ENCODE assay signal across 9 cellular contexts in the genomic region with DNA sequence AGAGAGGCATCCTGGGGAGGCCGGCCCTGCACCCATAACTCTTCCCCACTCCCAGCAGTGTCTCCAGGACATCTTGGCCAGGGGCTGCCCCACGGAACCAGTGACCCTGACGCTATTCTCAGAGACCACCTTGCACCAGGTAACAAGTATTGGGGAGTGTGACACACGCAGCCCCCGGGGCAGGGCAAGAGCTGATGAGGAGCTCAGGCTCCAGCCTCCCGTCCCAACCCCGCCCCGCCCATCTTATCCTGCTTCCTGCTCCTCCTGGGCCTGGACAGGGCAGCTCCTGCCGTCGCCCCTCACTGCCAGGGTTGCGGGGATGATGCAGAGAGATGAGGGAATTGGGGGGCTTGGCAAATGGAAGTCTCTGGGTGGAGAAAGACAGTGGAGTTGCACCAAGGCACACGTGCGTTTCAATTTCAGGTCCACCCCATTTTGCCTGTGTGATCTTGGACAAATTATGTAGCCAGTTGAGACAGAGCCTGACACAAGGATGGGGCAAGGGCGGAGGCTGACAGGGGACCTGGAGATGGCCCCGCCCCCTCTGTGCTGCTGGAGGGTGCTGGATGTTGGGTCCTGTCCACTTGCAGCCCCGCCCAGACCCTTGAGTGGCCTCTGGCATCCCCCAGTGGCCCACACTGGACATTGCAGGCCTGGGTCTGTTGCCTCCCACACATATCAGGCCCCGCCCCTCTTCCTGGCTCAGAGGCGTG. TPM values are rescaled to one million over a fixed set of nuclear protein-coding genes. Genes with fewer than 3 reads are reported as not detected.
A peak's percentile ranks its signal among the peaks of the same experiment; 100 is the strongest.
DNase-seq lines count a peak whose midpoint lies in the region; ATAC-seq, FAIRE-seq and TF ChIP-seq lines count a peak whose summit lies in the region.
"Had no signal": no experiment of that assay in that cellular context is flagged by ENCODE, and none has a peak within 500 bp of the region (broad histone marks: within the 10 kb centered on the region; RNA-seq: fewer than 3 reads in every experiment).

No MANE protein-coding gene starts in this region.

- H3K4me3 ChIP-seq in H1 (ENCODE audit: extremely low read depth in 1 of 4, insufficient read depth in 2 of 4, low read depth in 3 of 4, low read length in 4 of 4), result no peak overlapping the region

- no peak overlapping the region for H3K14ac ChIP-seq in H1 (ENCODE audit: insufficient read length)

- no peaks in the 10 kb centered on the region for H3K36me3 Mint-ChIP-seq in activated CD4-positive, alpha-beta T cell treated with anti-CD3 and anti-CD28 coated beads, Interleukin-2, amount 10 ng/mL, durations not matched to agents 7 days and 5 days (ENCODE audit: low read depth)
- H3K36me3 Mint-ChIP-seq: activated naive CD8-positive, alpha-beta T cell had no signal

- ATAC-seq in GM18858 (IDR thresholded peaks at IDR 0.05; ENCODE audit: unreplicated experiment), result no peak

- H3K23me2 ChIP-seq in H1 (ENCODE audit: low read depth, low read length), result no peaks in the 10 kb centered on the region

- no peak overlapping the region for H3K4ac ChIP-seq in H1 (replicated peaks; ENCODE audit: insufficient read length, low read depth, low read length)

- peak; percentile 17 for DNase-seq in DMS153 treated with DMSO at 0.1 percent for 48 hours (lab: John Stamatoyannopoulos, UW; ENCODE audit: unreplicated experiment)
- DNase-seq in HEK293T (ENCODE audit: extremely low spot score), result peak; percentile 92
- peak; percentile 42 for DNase-seq in NCI-H446 treated with DMSO at 0.1 percent for 48 hours (lab: John Stamatoyannopoulos, UW)
- peak; percentile 48 for DNase-seq in activated CD4-positive, alpha-beta T cell treated with anti-CD3 and anti-CD28 coated beads, Interleukin-2, amount 10 ng/mL, durations not matched to agents 7 days and 5 days
- DNase-seq in H1 (ENCODE audit: low read depth in 1 of 2, low spot score in 2 of 2), result peak; percentile 85 to 95
- DNase-seq in medulla oblongata (ENCODE audit: extremely low spot score), result peak; percentile 84
- peak; percentile 20 for DNase-seq in stimulated activated CD8-positive, alpha-beta memory T cell treated with anti-CD3 and anti-CD28 coated beads, Interleukin-7, amount 100 ng/mL, for 24 hours (ENCODE audit: low read depth)

- peaks cover 7% of the 10 kb centered on the region for H3K27me3 Mint-ChIP-seq in activated CD4-positive, alpha-beta T cell treated with anti-CD3 and anti-CD28 coated beads, Interleukin-2, amount 10 ng/mL, durations not matched to agents 7 days and 5 days

- no peak overlapping the region for H2AFZ ChIP-seq in H1 (ENCODE audit: low read length)

- H3K4me3 Mint-ChIP-seq in activated CD4-positive, alpha-beta T cell treated with anti-CD3 and anti-CD28 coated beads, Interleukin-2, amount 10 ng/mL, durations not matched to agents 7 days and 5 days, result no peak overlapping the region
- H3K4me3 Mint-ChIP-seq: activated naive CD8-positive, alpha-beta T cell had no signal

- no peak for TF ChIP-seq EP300 in H1 (IDR thresholded peaks at IDR 0.05; ENCODE audit: borderline replicate concordance in 1 of 2, low read depth in 2 of 2, low read length in 2 of 2)

- H3K4me1 ChIP-seq in H1 (replicated peaks in 1 of 4; ENCODE audit: control insufficient read depth in 3 of 4, insufficient read depth in 4 of 4, low read length in 3 of 4), result peaks cover 0 to 14% (median 4%) of the 10 kb centered on the region in 4 experiments; a peak in 6 of 7 replicates

- no peaks in the 10 kb centered on the region for H3K9me3 Mint-ChIP-seq in activated CD4-positive, alpha-beta T cell treated with anti-CD3 and anti-CD28 coated beads, Interleukin-2, amount 10 ng/mL, durations not matched to agents 7 days and 5 days

- H3K79me2 ChIP-seq in H1 (ENCODE audit: control insufficient read depth in 1 of 2, insufficient read depth in 2 of 2, low read length in 2 of 2), result no peaks in the 10 kb centered on the region

- no peak overlapping the region for H4K91ac ChIP-seq in H1 (replicated peaks; ENCODE audit: insufficient read length, low read length)

- H3K23ac ChIP-seq in H1 (ENCODE audit: insufficient read length), result no peak overlapping the region

- no peaks in the 10 kb centered on the region for H3K79me1 ChIP-seq in H1 (ENCODE audit: low read depth, low read length)

- peaks cover 2% of the 10 kb centered on the region for H3K4me1 Mint-ChIP-seq in activated CD4-positive, alpha-beta T cell treated with anti-CD3 and anti-CD28 coated beads, Interleukin-2, amount 10 ng/mL, durations not matched to agents 7 days and 5 days

- H3K18ac ChIP-seq in H1 (ENCODE audit: extremely low read depth, low read length), result no peak overlapping the region

- no peak for TF ChIP-seq POLR2A in H1 (IDR thresholded peaks at IDR 0.05; ENCODE audit: control extremely low read depth in 1 of 2, low read depth in 2 of 2, low read length in 2 of 2)

- no peak overlapping the region for H3K9ac ChIP-seq in H1 (replicated peaks in 1 of 4; ENCODE audit: extremely low read depth in 1 of 4, low read depth in 3 of 4, low read length in 3 of 4)

- no peak overlapping the region; a peak in 1 of 4 replicates for H3K4me2 ChIP-seq in H1 (ENCODE audit: insufficient read depth in 1 of 2, low read depth in 2 of 2, low read length in 2 of 2)

- no peak overlapping the region for H3K56ac ChIP-seq in H1 (replicated peaks; ENCODE audit: insufficient read length, low read depth, low read length)

- H2BK20ac ChIP-seq in H1 (ENCODE audit: low read length), result no peak overlapping the region

- no peaks in the 10 kb centered on the region for H3K36me3 ChIP-seq in H1 (ENCODE audit: control insufficient read depth in 2 of 4, insufficient read depth in 4 of 4, low read length in 3 of 4)

- no peak overlapping the region for H2BK15ac ChIP-seq in H1 (ENCODE audit: low read length)

- no peaks in the 10 kb centered on the region for H3K9me3 ChIP-seq in H1 (ENCODE audit: insufficient read depth in 2 of 2, low read depth in 1 of 2, low read length in 1 of 2)

- H2BK120ac ChIP-seq in H1 (replicated peaks; ENCODE audit: low read depth, low read length), result no peak overlapping the region

- no peak overlapping the region for H2AK5ac ChIP-seq in H1 (ENCODE audit: low read depth, low read length)

- no peak overlapping the region for H4K8ac ChIP-seq in H1 (ENCODE audit: extremely low read depth, insufficient read depth, low read length)

- H2BK12ac ChIP-seq in H1 (ENCODE audit: low read depth, low read length), result no peak overlapping the region

- H2BK5ac ChIP-seq in H1 (ENCODE audit: low read depth, low read length), result no peak overlapping the region

- peak; percentile 86 to 97 (median 90) for TF ChIP-seq CTCF in H1 (IDR thresholded peaks at IDR 0.05; ENCODE audit: control extremely low read depth in 1 of 3, insufficient read depth in 1 of 3, low read depth in 1 of 3, low read length in 3 of 3)

- no peak overlapping the region for H4K5ac ChIP-seq in H1 (ENCODE audit: insufficient read length, low read depth, low read length)

- H3K27ac ChIP-seq in H1 (ENCODE audit: low read depth, low read length), result no peak overlapping the region

- 64% methylated on average over 14 of the region's 18 CpGs; no CpG with 5 or more reads in 1 of the 2 experiments for WGBS in H1 (ENCODE audit: extremely low coverage in 1 of 2, insufficient coverage in 1 of 2, insufficient read length in 1 of 2, insufficient replicate concordance in 2 of 2, low coverage in 1 of 2, low lambda C conversion rate in 2 of 2, missing lambda C conversion rate in 1 of 2), 2 experiments

- TF ChIP-seq RAD21 in H1 (IDR thresholded peaks at IDR 0.05 in 1 of 2, conservative IDR thresholded peaks at IDR 0.05 in 1 of 2; ENCODE audit: low read depth in 2 of 2, low read length in 2 of 2), result peak; percentile 90 to 91

- no peak overlapping the region for H3K27ac Mint-ChIP-seq in activated CD4-positive, alpha-beta T cell treated with anti-CD3 and anti-CD28 coated beads, Interleukin-2, amount 10 ng/mL, durations not matched to agents 7 days and 5 days
- H3K27ac Mint-ChIP-seq: activated naive CD8-positive, alpha-beta T cell had no signal

- FAIRE-seq in H1 (lab: Jason Lieb, UNC), result peak; percentile 85

- CTCF ChIA-PET in HEK293T (lab: Yijun Ruan, JAX) (interaction anchor here (0.7 to 1.2 kb wide), 3 partner anchors 13 to 207 kb away, joined by 3 to 4 read pairs (median 3); no protein-coding TSS in a partner anchor), H1 (lab: Charles Lee; ENCODE audit: partially characterized antibody) (interaction anchor here (0.6 to 4.8 kb wide), 24 partner anchors 8 to 233 kb away, joined by 3 to 41 read pairs (median 4); partner anchors contain the start of genes CLCNKA, HSPB7 and SRARP)
- CTCF ChIA-PET in activated CD4-positive, alpha-beta T cell treated with anti-CD3 and anti-CD28 coated beads, Interleukin-2, amount 10 ng/mL, durations not matched to agents 7 days and 5 days (lab: Charles Lee), result interaction anchor here (0.6 to 2.7 kb wide), 3 partner anchors 13 to 242 kb away, joined by 3 to 10 read pairs (median 6); no protein-coding TSS in a partner anchor

- POLR2A ChIA-PET in HEK293T (lab: Yijun Ruan, JAX) (no interaction called here), H1 (lab: Charles Lee; ENCODE audit: partially characterized antibody) (no interaction called here)
- POLR2A ChIA-PET in activated CD4-positive, alpha-beta T cell treated with anti-CD3 and anti-CD28 coated beads, Interleukin-2, amount 10 ng/mL, durations not matched to agents 7 days and 5 days (lab: Charles Lee), result no interaction called here

- no peaks in the 10 kb centered on the region; a peak in 2 of 7 replicates for H3K27me3 ChIP-seq in H1 (replicated peaks in 1 of 4; ENCODE audit: control insufficient read depth in 3 of 4, extremely low read depth in 1 of 4, insufficient read depth in 3 of 4, low read length in 3 of 4)

- H4K20me1 ChIP-seq in H1 (replicated peaks in 1 of 2; ENCODE audit: control insufficient read depth in 1 of 2, insufficient read depth in 2 of 2, low read length in 2 of 2), result no peaks in the 10 kb centered on the region

RNA-seq across cellular contexts. Expression of gene CLCNKA, which starts 10.7 kb away (rescaled TPM):
- total RNA-seq in activated CD4-positive, alpha-beta T cell treated with anti-CD3 and anti-CD28 coated beads, Interleukin-2, amount 10 ng/mL, durations not matched to agents 7 days and 5 days, result not detected
- total RNA-seq in H1 (2021; fragmentation: NEBNext Ultra II Directional; extraction: Animal tissue kit (Norgen Biotek cat#: 25700)), result 0.95 and 1.3 TPM in 2 replicates
- 2.0 and 3.9 TPM in 2 replicates for polyA plus RNA-seq in H1 (2011; rRNA removed)
- 2.8 TPM for polyA plus RNA-seq in H1 (2011; cell fraction: cytosol; rRNA removed)
- polyA plus RNA-seq in H1 (2011; cell fraction: nucleus; rRNA removed), result 22.4 TPM
- polyA plus RNA-seq in H1 (2012, experiment 1 of 2), result 0.77 to 2.4 TPM (median 0.99 TPM) in 4 replicates
- 0.42 TPM for polyA plus RNA-seq in H1 (2012, experiment 2 of 2)
- 1.6 TPM for polyA plus RNA-seq in H1 (2013, experiment 1 of 2)
- polyA plus RNA-seq in H1 (2013, experiment 2 of 2), result 1.5 TPM
- polyA minus RNA-seq in H1 (2011; rRNA and poly(A)+ RNA removed), result 0.80 and 1.0 TPM in 2 replicates
- polyA minus RNA-seq in H1 (2011; cell fraction: cytosol; rRNA and poly(A)+ RNA removed), result not detected
- 2.7 TPM for polyA minus RNA-seq in H1 (2011; cell fraction: nucleus; rRNA and poly(A)+ RNA removed)

RNA-seq across cellular contexts. Expression of gene CLCNKB, which starts 11.0 kb away (rescaled TPM):
- not detected for total RNA-seq in activated CD4-positive, alpha-beta T cell treated with anti-CD3 and anti-CD28 coated beads, Interleukin-2, amount 10 ng/mL, durations not matched to agents 7 days and 5 days
- 1.2 and 1.4 TPM in 2 replicates for total RNA-seq in H1 (2021; fragmentation: NEBNext Ultra II Directional; extraction: Animal tissue kit (Norgen Biotek cat#: 25700))
- polyA plus RNA-seq in H1 (2011; rRNA removed), result 3.5 and 5.7 TPM in 2 replicates
- polyA plus RNA-seq in H1 (2011; cell fraction: cytosol; rRNA removed), result 4.0 TPM
- polyA plus RNA-seq in H1 (2011; cell fraction: nucleus; rRNA removed), result 14.0 TPM
- polyA plus RNA-seq in H1 (2012, experiment 1 of 2), result 1.8 to 3.3 TPM (median 2.4 TPM) in 4 replicates
- polyA plus RNA-seq in H1 (2012, experiment 2 of 2), result 1.6 TPM
- 2.6 TPM for polyA plus RNA-seq in H1 (2013, experiment 1 of 2)
- 2.0 TPM for polyA plus RNA-seq in H1 (2013, experiment 2 of 2)
- polyA minus RNA-seq in H1 (2011; rRNA and poly(A)+ RNA removed), result 1.4 and 3.3 TPM in 2 replicates
- 1.8 TPM for polyA minus RNA-seq in H1 (2011; cell fraction: cytosol; rRNA and poly(A)+ RNA removed)
- polyA minus RNA-seq in H1 (2011; cell fraction: nucleus; rRNA and poly(A)+ RNA removed), result 2.1 TPM

RNA-seq across cellular contexts. Expression of gene HSPB7, which starts 14.7 kb away (rescaled TPM):
- total RNA-seq in activated CD4-positive, alpha-beta T cell treated with anti-CD3 and anti-CD28 coated beads, Interleukin-2, amount 10 ng/mL, durations not matched to agents 7 days and 5 days, result not detected
- total RNA-seq in H1 (2021; fragmentation: NEBNext Ultra II Directional; extraction: Animal tissue kit (Norgen Biotek cat#: 25700)), result not detected in 2 replicates
- 0.19 TPM in 1 of 2 replicates, not detected in the other for polyA plus RNA-seq in H1 (2011; rRNA removed)
- 0.14 TPM for polyA plus RNA-seq in H1 (2011; cell fraction: cytosol; rRNA removed)
- polyA plus RNA-seq in H1 (2011; cell fraction: nucleus; rRNA removed), result 0.54 TPM
- polyA plus RNA-seq in H1 (2012, experiment 1 of 2), result 0.13 to 0.64 TPM (median 0.33 TPM) in 4 replicates
- not detected for polyA plus RNA-seq in H1 (2012, experiment 2 of 2)
- polyA plus RNA-seq in H1 (2013, experiment 1 of 2), result 0.04 TPM
- 0.02 TPM for polyA plus RNA-seq in H1 (2013, experiment 2 of 2)
- polyA minus RNA-seq in H1 (2011; rRNA and poly(A)+ RNA removed), result not detected in 2 replicates
- not detected for polyA minus RNA-seq in H1 (2011; cell fraction: cytosol; rRNA and poly(A)+ RNA removed)
- 0.20 TPM for polyA minus RNA-seq in H1 (2011; cell fraction: nucleus; rRNA and poly(A)+ RNA removed)

RNA-seq across cellular contexts. Expression of gene SRARP, which starts 28.5 kb away (rescaled TPM):
- total RNA-seq in activated CD4-positive, alpha-beta T cell treated with anti-CD3 and anti-CD28 coated beads, Interleukin-2, amount 10 ng/mL, durations not matched to agents 7 days and 5 days, result not detected
- not detected in 2 replicates for total RNA-seq in H1 (2021; fragmentation: NEBNext Ultra II Directional; extraction: Animal tissue kit (Norgen Biotek cat#: 25700))
- polyA plus RNA-seq in H1 (2011; rRNA removed), result not detected in 2 replicates
- not detected for polyA plus RNA-seq in H1 (2011; cell fraction: cytosol; rRNA removed)
- not detected for polyA plus RNA-seq in H1 (2011; cell fraction: nucleus; rRNA removed)
- polyA plus RNA-seq in H1 (2012, experiment 1 of 2), result not detected in 4 replicates
- polyA plus RNA-seq in H1 (2012, experiment 2 of 2), result not detected
- not detected for polyA plus RNA-seq in H1 (2013, experiment 1 of 2)
- 0.02 TPM for polyA plus RNA-seq in H1 (2013, experiment 2 of 2)
- polyA minus RNA-seq in H1 (2011; rRNA and poly(A)+ RNA removed), result not detected in 2 replicates
- polyA minus RNA-seq in H1 (2011; cell fraction: cytosol; rRNA and poly(A)+ RNA removed), result not detected
- polyA minus RNA-seq in H1 (2011; cell fraction: nucleus; rRNA and poly(A)+ RNA removed), result not detected

RNA-seq across cellular contexts. Expression of gene FAM131C, which starts 40.9 kb away (rescaled TPM):
- 1 to 10 TPM in 1 of 2 experiments, under 1 TPM in 1; 0.67 to 1.1 TPM for total RNA-seq in activated CD4-positive, alpha-beta T cell treated with anti-CD3 and anti-CD28 coated beads, Interleukin-2, amount 10 ng/mL, durations not matched to agents 7 days and 5 days
- 0.25 and 0.78 TPM in 2 replicates for total RNA-seq in H1 (2021; fragmentation: NEBNext Ultra II Directional; extraction: Animal tissue kit (Norgen Biotek cat#: 25700))
- 0.73 and 1.6 TPM in 2 replicates for polyA plus RNA-seq in H1 (2011; rRNA removed)
- polyA plus RNA-seq in H1 (2011; cell fraction: cytosol; rRNA removed), result 0.54 TPM
- 1.4 TPM for polyA plus RNA-seq in H1 (2011; cell fraction: nucleus; rRNA removed)
- 0.33 to 1.4 TPM (median 1.1 TPM) in 4 replicates for polyA plus RNA-seq in H1 (2012, experiment 1 of 2)
- polyA plus RNA-seq in H1 (2012, experiment 2 of 2), result 0.76 TPM
- 0.85 TPM for polyA plus RNA-seq in H1 (2013, experiment 1 of 2)
- 0.92 TPM for polyA plus RNA-seq in H1 (2013, experiment 2 of 2)
- polyA minus RNA-seq in H1 (2011; rRNA and poly(A)+ RNA removed), result 0.22 and 0.46 TPM in 2 replicates
- 0.88 TPM for polyA minus RNA-seq in H1 (2011; cell fraction: cytosol; rRNA and poly(A)+ RNA removed)
- polyA minus RNA-seq in H1 (2011; cell fraction: nucleus; rRNA and poly(A)+ RNA removed), result 1.2 TPM

Comparison
In these comparisons a context has a peak if more than half of its experiments do, and no peak if none do; other contexts are left out.
1. DNase-seq: peak in every context shown above with its lines; median percentile 92 in HEK293T; 90 in H1; 84 in medulla oblongata; 48 in activated CD4-positive, alpha-beta T cell treated with anti-CD3 and anti-CD28 coated beads, Interleukin-2, amount 10 ng/mL, durations not matched to agents 7 days and 5 days; 42 in NCI-H446 treated with DMSO at 0.1 percent for 48 hours; 20 in stimulated activated CD8-positive, alpha-beta memory T cell treated with anti-CD3 and anti-CD28 coated beads, Interleukin-7, amount 100 ng/mL, for 24 hours; 17 in DMS153 treated with DMSO at 0.1 percent for 48 hours.